In genomic region chr7:126803990-126804389, GRCh38 we compare ENCODE assay signal across 24 cellular contexts.
"Had no signal": no experiment of that assay in that cellular context is flagged by ENCODE, and none has a peak within 500 bp of the region (broad histone marks: within the 10 kb centered on the region; RNA-seq: fewer than 3 reads in every experiment).

No MANE protein-coding gene starts in this region.

- DNase-seq: activated CD4-positive, alpha-beta T cell treated with anti-CD3 and anti-CD28 coated beads for 48 hours; activated CD4-positive, CD25-positive, alpha-beta regulatory T cell; activated CD8-positive, alpha-beta memory T cell treated with anti-CD3 and anti-CD28 coated beads, Interleukin-2, amount 10 ng/mL, durations not matched to agents 7 days and 5 days; activated CD8-positive, alpha-beta T cell treated with anti-CD3 and anti-CD28 coated beads for 36 hours; activated gamma-delta T cell; activated naive CD4-positive, alpha-beta T cell treated with anti-CD3 and anti-CD28 coated beads, Interleukin-2, amount 50 U/mL, for 16 hours; activated T-cell treated with anti-CD3 and anti-CD28 coated beads for 4 hours; cerebellar nuclear complex; cortex of kidney; foreskin keratinocyte; immature natural killer cell; left ventricle myocardium superior; mammary epithelial cell; right cardiac atrium; stimulated activated CD4-positive, alpha-beta T cell treated with anti-CD3 and anti-CD28 coated beads, Interleukin-12 subunit alpha, Interleukin-12 subunit beta, amount 100 ng/mL, for 4 hours; stimulated activated CD4-positive, alpha-beta T cell treated with anti-CD3 and anti-CD28 coated beads, Interleukin-4, amount 100 ng/mL, for 4 hours; stimulated activated naive CD8-positive, alpha-beta T cell treated with anti-CD3 and anti-CD28 coated beads, Interleukin-15, Interleukin-2, amounts not matched to agents 100 U/mL and 50 U/mL, for 24 hours; upper lobe of right lung had no signal

- H3K4me1 Mint-ChIP-seq: activated CD8-positive, alpha-beta memory T cell treated with anti-CD3 and anti-CD28 coated beads, Interleukin-2, amount 10 ng/mL, durations not matched to agents 7 days and 5 days; immature natural killer cell had no signal

- H3K4me3 ChIP-seq: upper lobe of right lung had no signal

- H3K9me3 ChIP-seq: neutrophil, upper lobe of right lung had no signal

- H3K27me3 Mint-ChIP-seq: activated CD8-positive, alpha-beta memory T cell treated with anti-CD3 and anti-CD28 coated beads, Interleukin-2, amount 10 ng/mL, durations not matched to agents 7 days and 5 days had no signal

- H3K79me2 ChIP-seq: parathyroid adenoma had no signal

- H3K27ac ChIP-seq: epithelial cell of prostate, foreskin keratinocyte, neutrophil, parathyroid adenoma, upper lobe of right lung had no signal

- H2AFZ ChIP-seq: parathyroid adenoma had no signal

- H3K9ac ChIP-seq: parathyroid adenoma had no signal

- H3K4me3 Mint-ChIP-seq: activated CD8-positive, alpha-beta memory T cell treated with anti-CD3 and anti-CD28 coated beads, Interleukin-2, amount 10 ng/mL, durations not matched to agents 7 days and 5 days; activated CD8-positive, alpha-beta T cell treated with anti-CD3 and anti-CD28 coated beads for 36 hours; activated T-helper 1 cell treated with anti-CD3 and anti-CD28 coated beads, Interleukin-12 subunit alpha, Interleukin-12 subunit beta, Interleukin-2, Interleukin-4 antibody, amounts not matched to agents 30 ng/mL and 10 ng/mL and 1 ng/mL, durations not matched to agents 14 hours and 24 hours and 36 hours; immature natural killer cell; natural killer cell treated with Interleukin-12 subunit alpha and Interleukin-12 subunit beta and Interleukin-15 and Interleukin-18, amount 100 ng/mL, for 72 hours; T-helper 1 cell treated with Interleukin-12 subunit alpha and Interleukin-12 subunit beta and Interleukin-4 antibody, amounts not matched to agents 30 μg/mL and 1 μg/mL, for 36 hours had no signal

- H3K27me3 ChIP-seq: neutrophil, upper lobe of right lung had no signal

- H3K9me3 Mint-ChIP-seq: activated T-helper 1 cell treated with anti-CD3 and anti-CD28 coated beads, Interleukin-12 subunit alpha, Interleukin-12 subunit beta, Interleukin-2, Interleukin-4 antibody, amounts not matched to agents 30 ng/mL and 10 ng/mL and 1 ng/mL, durations not matched to agents 14 hours and 24 hours and 36 hours; T-helper 1 cell treated with Interleukin-12 subunit alpha and Interleukin-12 subunit beta and Interleukin-4 antibody, amounts not matched to agents 30 μg/mL and 1 μg/mL, for 36 hours had no signal

- H3K36me3 Mint-ChIP-seq: activated CD8-positive, alpha-beta memory T cell treated with anti-CD3 and anti-CD28 coated beads, Interleukin-2, amount 10 ng/mL, durations not matched to agents 7 days and 5 days; immature natural killer cell; natural killer cell treated with Interleukin-12 subunit alpha and Interleukin-12 subunit beta and Interleukin-15 and Interleukin-18, amount 100 ng/mL, for 72 hours had no signal

- H3K27ac Mint-ChIP-seq: activated CD8-positive, alpha-beta memory T cell treated with anti-CD3 and anti-CD28 coated beads, Interleukin-2, amount 10 ng/mL, durations not matched to agents 7 days and 5 days; activated CD8-positive, alpha-beta T cell treated with anti-CD3 and anti-CD28 coated beads for 36 hours; activated T-helper 1 cell treated with anti-CD3 and anti-CD28 coated beads, Interleukin-12 subunit alpha, Interleukin-12 subunit beta, Interleukin-2, Interleukin-4 antibody, amounts not matched to agents 30 ng/mL and 10 ng/mL and 1 ng/mL, durations not matched to agents 14 hours and 24 hours and 36 hours; immature natural killer cell; natural killer cell treated with Interleukin-12 subunit alpha and Interleukin-12 subunit beta and Interleukin-15 and Interleukin-18, amount 100 ng/mL, for 72 hours; T-helper 1 cell treated with Interleukin-12 subunit alpha and Interleukin-12 subunit beta and Interleukin-4 antibody, amounts not matched to agents 30 μg/mL and 1 μg/mL, for 36 hours had no signal

- H3K36me3 ChIP-seq: neutrophil, upper lobe of right lung had no signal

- H3K4me1 ChIP-seq: foreskin keratinocyte, parathyroid adenoma, upper lobe of right lung had no signal
